ENCODE assay signal across 12 cellular contexts in genomic region chr1:26861286-26861701, GRCh38. TPM values are rescaled to one million over a fixed set of nuclear protein-coding genes. Genes with fewer than 3 reads are reported as not detected.
DNase-seq lines count a peak whose midpoint lies in the region; ATAC-seq and TF ChIP-seq lines count a peak whose summit lies in the region.
"Had no signal": no experiment of that assay in that cellular context is flagged by ENCODE, and none has a peak within 500 bp of the region (broad histone marks: within the 10 kb centered on the region; RNA-seq: fewer than 3 reads in every experiment).

No MANE protein-coding gene starts in this region.

- H3K27ac ChIP-seq in osteoblast (ENCODE audit: low read depth, low read length) = peak overlapping the region; percentile 9

- no peaks in the 10 kb centered on the region for H3K9me3 Mint-ChIP-seq in chondrocyte (ENCODE audit: low read depth)

- H3K4me3 ChIP-seq in Loucy (ENCODE audit: low read length, poor library complexity, severe bottlenecking) (no peak overlapping the region), osteoblast (ENCODE audit: insufficient read depth, low read length) (no peak overlapping the region)
- H3K4me3 ChIP-seq: dorsolateral prefrontal cortex, left lung had no signal

- peak overlapping the region; percentile 24 for H3K27ac Mint-ChIP-seq in chondrocyte (ENCODE audit: unreplicated experiment)

- peaks cover 24% of the 10 kb centered on the region for H3K4me1 Mint-ChIP-seq in chondrocyte (ENCODE audit: low read depth)

- H3K9me2 ChIP-seq in Loucy (replicated peaks; ENCODE audit: low read depth, low read length) = no peaks in the 10 kb centered on the region

- H3K27me3 Mint-ChIP-seq in chondrocyte (ENCODE audit: low read depth) = no peaks in the 10 kb centered on the region

- no peaks in the 10 kb centered on the region for H3K36me3 Mint-ChIP-seq in chondrocyte (ENCODE audit: low read depth)

- H3K27me3 ChIP-seq in Loucy (ENCODE audit: insufficient read depth, low read length, poor library complexity, severe bottlenecking) = no peaks in the 10 kb centered on the region
- no peaks in the 10 kb centered on the region for H3K27me3 ChIP-seq in osteoblast (ENCODE audit: insufficient read depth, low read length)
- H3K27me3 ChIP-seq: dorsolateral prefrontal cortex, left lung had no signal

- peaks cover 5% of the 10 kb centered on the region for H3K4me1 ChIP-seq in Loucy (ENCODE audit: insufficient read depth, low read length, poor library complexity, severe bottlenecking)
- H3K4me1 ChIP-seq in osteoblast (ENCODE audit: insufficient read depth, low read length) = peaks cover 23% of the 10 kb centered on the region

- H3K36me3 ChIP-seq in Loucy (ENCODE audit: insufficient read depth, low read length) (peaks cover 5% of the 10 kb centered on the region; the same call in 1 of the 2 replicates), osteoblast (ENCODE audit: insufficient read depth, low read length) (peaks cover 5% of the 10 kb centered on the region)

- no peak overlapping the region for H3K4me3 Mint-ChIP-seq in chondrocyte (ENCODE audit: unreplicated experiment)

- H3K79me2 ChIP-seq in Loucy (ENCODE audit: insufficient read depth, low read length) (peaks cover 5% of the 10 kb centered on the region; the same call in 1 of the 2 replicates), osteoblast (ENCODE audit: insufficient read depth, low read length) (no peaks in the 10 kb centered on the region)

- no peak for ATAC-seq in HG02623 (IDR thresholded peaks at IDR 0.05; ENCODE audit: unreplicated experiment)

- no peaks in the 10 kb centered on the region for H3F3A ChIP-seq in Loucy (ENCODE audit: low read depth)

- H2AFZ ChIP-seq in Loucy (ENCODE audit: low read length) (no peak overlapping the region), osteoblast (ENCODE audit: low read length) (no peak overlapping the region)

- DNase-seq in DMS114 treated with DMSO at 0.1 percent for 48 hours (lab: John Stamatoyannopoulos, UW; ENCODE audit: unreplicated experiment) = peak; percentile 50
- DNase-seq in chondrocyte (ENCODE audit: low spot score) = no peak
- DNase-seq in osteoblast (ENCODE audit: insufficient read length, low spot score, missing footprints) = peak; percentile 93
- no peak for DNase-seq in medulla oblongata (ENCODE audit: extremely low spot score)
- no peak for DNase-seq in UCSD-AML1 (lab: John Stamatoyannopoulos, UW; ENCODE audit: unreplicated experiment)
- DNase-seq in NCI-H1694 treated with DMSO at 0.1 percent for 48 hours (lab: John Stamatoyannopoulos, UW) = no peak
- DNase-seq: activated T-cell treated with anti-CD3 and anti-CD28 coated beads, Interleukin-2, amount 50 U/mL, for 1 hour had no signal

- H3K9me3 ChIP-seq in Loucy (ENCODE audit: insufficient read depth, low read depth, low read length) (no peaks in the 10 kb centered on the region), osteoblast (ENCODE audit: low read depth, low read length) (no peaks in the 10 kb centered on the region)
- H3K9me3 ChIP-seq: left lung had no signal

- H3K4me2 ChIP-seq in Loucy (ENCODE audit: low read depth, low read length, poor library complexity, severe bottlenecking) (no peak overlapping the region), osteoblast (ENCODE audit: insufficient read depth, low read length) (no peak overlapping the region)

- H4K20me1 ChIP-seq in Loucy (ENCODE audit: insufficient read depth, low read length, poor library complexity, severe bottlenecking) = no peaks in the 10 kb centered on the region
- no peaks in the 10 kb centered on the region for H4K20me1 ChIP-seq in osteoblast (ENCODE audit: insufficient read depth, low read length)

- TF ChIP-seq CTCF in Loucy (conservative IDR thresholded peaks at IDR 0.05; ENCODE audit: low read length) (0 out of 2 replicates have a peak, but pooled peaks have one; percentile 13), chondrocyte (IDR thresholded peaks at IDR 0.05) (peak; percentile 61), osteoblast (IDR thresholded peaks at IDR 0.05; ENCODE audit: extremely low read depth, low read depth, low read length) (peak; percentile 41)

- H3K9ac ChIP-seq in Loucy (ENCODE audit: low read depth, low read length, poor library complexity, severe bottlenecking) = no peak overlapping the region

RNA-seq across cellular contexts. Expression of gene SFN, which starts 1.7 kb away (rescaled TPM):
- total RNA-seq in chondrocyte (not detected in 3 replicates), osteoblast (under 0.01 and 0.29 TPM in 2 replicates)

RNA-seq across cellular contexts. Expression of gene GPN2, which starts 28.8 kb away (rescaled TPM):
- total RNA-seq in chondrocyte = 19.8 to 22.0 TPM (median 21.7 TPM) in 3 replicates
- 8.0 and 8.3 TPM in 2 replicates for total RNA-seq in osteoblast

RNA-seq across cellular contexts. Expression of gene ZDHHC18, which starts 34.8 kb away (rescaled TPM):
- total RNA-seq in chondrocyte (20.2 to 27.8 TPM (median 25.5 TPM) in 3 replicates), osteoblast (6.2 and 7.6 TPM in 2 replicates)

RNA-seq across cellular contexts. Expression of gene GPATCH3, which starts 39.0 kb away (rescaled TPM):
- total RNA-seq in chondrocyte = 13.7 to 14.1 TPM (median 13.7 TPM) in 3 replicates
- 10.3 and 10.9 TPM in 2 replicates for total RNA-seq in osteoblast

RNA-seq across cellular contexts. Expression of gene NR0B2, which starts 52.5 kb away (rescaled TPM):
- total RNA-seq in chondrocyte (not detected in 3 replicates), osteoblast (not detected in 2 replicates)
- total RNA-seq: renal cortical epithelial cell had no signal

Comparison
In these comparisons a context has a peak if more than half of its experiments do, and no peak if none do; other contexts are left out.
1. DNase-seq: peak in DMS114 treated with DMSO at 0.1 percent for 48 hours (single experiment) and osteoblast (single experiment); none in chondrocyte (single experiment), medulla oblongata (single experiment), UCSD-AML1 (single experiment) and NCI-H1694 treated with DMSO at 0.1 percent for 48 hours (single experiment).
2. Peak in every context shown above with its lines, with median percentiles within 50 percentile points of each other: CTCF ChIP-seq.